In the genomic region with DNA sequence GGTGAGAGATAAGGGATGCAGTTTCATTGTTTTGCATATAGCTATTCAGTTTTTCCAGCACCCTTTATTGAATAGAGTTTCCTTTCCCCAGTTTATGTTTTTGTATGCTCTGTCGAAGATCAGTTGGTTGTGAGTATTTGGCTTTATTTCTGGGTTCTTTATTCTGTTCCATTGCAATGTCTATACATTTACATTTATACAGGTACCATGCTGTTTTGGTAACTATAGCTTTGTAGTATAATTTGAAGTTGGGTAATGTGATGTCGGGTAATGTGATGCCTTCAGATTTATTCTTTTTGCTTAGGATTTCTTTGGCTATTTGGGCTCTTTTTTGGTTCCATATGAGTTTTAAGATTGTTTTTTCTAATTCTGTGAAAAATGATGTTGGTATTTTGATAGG, we compare ENCODE assay signal across 27 cellular contexts.
"Had no signal": no experiment of that assay in that cellular context is flagged by ENCODE, and none has a peak within 500 bp of the region (broad histone marks: within the 10 kb centered on the region; RNA-seq: fewer than 3 reads in every experiment).

No MANE protein-coding gene starts in this region.

- H2AFZ ChIP-seq: parathyroid adenoma had no signal

- H3K27me3 ChIP-seq: neutrophil, ovary, right lobe of liver, sigmoid colon, stomach, testis, tibial artery, transverse colon, upper lobe of right lung, uterus had no signal

- H3K36me3 ChIP-seq: ovary, right lobe of liver, transverse colon, uterus had no signal

- H3K27ac ChIP-seq: neutrophil, ovary, parathyroid adenoma, psoas muscle, right lobe of liver, sigmoid colon, testis, tibial artery, transverse colon, upper lobe of right lung, uterus had no signal

- ATAC-seq: naive thymus-derived CD8-positive, alpha-beta T cell; natural killer cell treated with Interleukin-12 subunit alpha and Interleukin-12 subunit beta and Interleukin-15 and Interleukin-18, amount 100 ng/mL, for 72 hours; psoas muscle; right cardiac atrium; right lobe of liver; stimulated activated effector memory CD8-positive, alpha-beta T cell treated with anti-CD3 and anti-CD28 coated beads, Interleukin-12 subunit alpha, Interleukin-12 subunit beta, amount 100 ng/mL, for 72 hours; stimulated activated naive B cell treated with anti-CD40 and anti-IgM and Interleukin-4, amounts not matched to agents 10 μg/mL and 1 μg/mL and 100 μg/mL, for 72 hours; upper lobe of right lung had no signal

- FAIRE-seq: small intestine had no signal

- H3K4me3 ChIP-seq: ovary, psoas muscle, right lobe of liver, sigmoid colon, stomach, testis, tibial artery, transverse colon, upper lobe of right lung, uterus had no signal

- H3K9ac ChIP-seq: parathyroid adenoma had no signal

- H3K4me1 ChIP-seq: psoas muscle, sigmoid colon, testis, tibial artery, transverse colon, upper lobe of right lung, uterus had no signal

- H3K9me3 ChIP-seq: neutrophil, ovary, right lobe of liver, sigmoid colon, stomach, testis, tibial artery, transverse colon, upper lobe of right lung, uterus had no signal

- DNase-seq: naive B cell; naive thymus-derived CD8-positive, alpha-beta T cell; nephron progenitor cell; nucleus accumbens; ovary; posterior cingulate gyrus; psoas muscle; right cardiac atrium; right lobe of liver; sigmoid colon; small intestine; stimulated activated CD4-positive, alpha-beta T cell treated with anti-CD3 and anti-CD28 coated beads, Interleukin-15, amount 100 ng/mL, for 24 hours; stimulated activated CD4-positive, alpha-beta T cell treated with anti-CD3 and anti-CD28 coated beads, Interleukin-2, amount 100 ng/mL, for 24 hours; stimulated activated CD4-positive, alpha-beta T cell treated with anti-CD3 and anti-CD28 coated beads, Interleukin-2, amount 100 ng/mL, for 48 hours; stimulated activated CD4-positive, alpha-beta T cell treated with anti-CD3 and anti-CD28 coated beads, Interleukin-4, amount 100 ng/mL, for 24 hours; stimulated activated naive B cell treated with anti-CD40 and anti-IgM and Interleukin-4, amounts not matched to agents 10 μg/mL and 1 μg/mL and 100 μg/mL, for 72 hours; stimulated activated naive CD4-positive, alpha-beta T cell treated with Interleukin-2 at 50 U/mL for 16 hours; stomach; testis; tibial artery; transverse colon; upper lobe of right lung; uterus had no signal
